ENCODE assay signal across 1 cellular context in genomic region chr20:45765307-45765910, GRCh38.
TF ChIP-seq lines count a peak whose summit lies in the region.

No MANE protein-coding gene starts in this region.

TF ChIP-seq in GM23338, 12 proteins besides CTCF, POLR2A, EP300 and RAD21 (continued from another document):
- TF ChIP-seq ZNF462 (CRISPR knock-in tag; IDR thresholded peaks at IDR 0.05) (peak; percentile 33; the same call in 1 of the 2 replicates), POLR2AphosphoS5 (IDR thresholded peaks at IDR 0.05; ENCODE audit: low read depth) (no peak), EZH2phosphoT487 (IDR thresholded peaks at IDR 0.05; ENCODE audit: unreplicated experiment) (no peak), ETS1 (IDR thresholded peaks at IDR 0.05) (0 out of 2 replicates have a peak, but pooled peaks have one; percentile 24), JUNB (IDR thresholded peaks at IDR 0.05; ENCODE audit: unreplicated experiment) (no peak), ZNF331 (CRISPR knock-in tag; IDR thresholded peaks at IDR 0.05; ENCODE audit: low read depth) (no peak), NANOG (IDR thresholded peaks at IDR 0.05; ENCODE audit: borderline replicate concordance) (peak; percentile 93)
